Comparison of ENCODE assay signal across 8 cellular contexts in the genomic region with DNA sequence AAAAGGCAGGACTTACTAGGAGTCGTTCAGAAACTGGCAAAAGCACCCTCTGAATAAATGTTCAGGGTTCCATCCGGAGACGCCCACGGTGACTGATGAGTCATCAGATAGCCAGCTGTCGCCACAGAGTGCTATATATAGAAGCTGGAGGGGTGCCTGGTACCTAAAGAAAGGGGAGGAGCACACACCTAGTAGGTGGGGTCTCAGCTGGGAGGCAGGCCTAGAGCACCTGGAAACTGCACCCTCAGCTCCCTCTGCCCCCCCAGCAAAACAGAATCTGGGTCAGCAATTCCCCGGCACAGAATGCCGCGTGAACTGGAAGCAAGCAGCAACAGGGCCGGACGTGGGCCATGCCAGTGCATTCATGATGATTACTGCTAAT.
DNase-seq lines count a peak whose midpoint lies in the region; ATAC-seq and TF ChIP-seq lines count a peak whose summit lies in the region.

No MANE protein-coding gene starts in this region.

- no peak overlapping the region for H3K9ac ChIP-seq in endodermal cell (ENCODE audit: extremely low read depth, low read length, poor library complexity, severe bottlenecking)

- H3K9me3 Mint-ChIP-seq in activated CD4-positive, alpha-beta T cell treated with anti-CD3 and anti-CD28 coated beads, Interleukin-2, amount 10 ng/mL, durations not matched to agents 7 days and 5 days, result no peaks in the 10 kb centered on the region
- peaks cover 10% of the 10 kb centered on the region for H3K9me3 Mint-ChIP-seq in endodermal cell

- peak overlapping the region; percentile 99 for H3K27ac Mint-ChIP-seq in activated CD4-positive, alpha-beta T cell treated with anti-CD3 and anti-CD28 coated beads, Interleukin-2, amount 10 ng/mL, durations not matched to agents 7 days and 5 days
- peak overlapping the region; percentile 61 for H3K27ac Mint-ChIP-seq in endodermal cell

- H3K36me3 Mint-ChIP-seq in activated CD4-positive, alpha-beta T cell treated with anti-CD3 and anti-CD28 coated beads, Interleukin-2, amount 10 ng/mL, durations not matched to agents 7 days and 5 days (ENCODE audit: low read depth), result peaks cover 7% of the 10 kb centered on the region
- no peaks in the 10 kb centered on the region for H3K36me3 Mint-ChIP-seq in endodermal cell (ENCODE audit: low read depth)

- no peak for TF ChIP-seq CTCF in endodermal cell (conservative IDR thresholded peaks at IDR 0.05)

- H3K4me1 Mint-ChIP-seq in activated CD4-positive, alpha-beta T cell treated with anti-CD3 and anti-CD28 coated beads, Interleukin-2, amount 10 ng/mL, durations not matched to agents 7 days and 5 days, result peaks cover 84% of the 10 kb centered on the region
- H3K4me1 Mint-ChIP-seq in endodermal cell, result peaks cover 41% of the 10 kb centered on the region

- H3K9me3 ChIP-seq in endodermal cell (ENCODE audit: control insufficient read depth, low read length), result no peaks in the 10 kb centered on the region

- H3K36me3 ChIP-seq in endodermal cell (ENCODE audit: control insufficient read depth, insufficient read depth, low read length), result no peaks in the 10 kb centered on the region

- H3K27ac ChIP-seq in endodermal cell (ENCODE audit: low read depth, low read length), result no peak overlapping the region

- H3K4me3 ChIP-seq in endodermal cell (ENCODE audit: low read length), result no peak overlapping the region

- CTCF ChIA-PET in activated CD4-positive, alpha-beta T cell treated with anti-CD3 and anti-CD28 coated beads, Interleukin-2, amount 10 ng/mL, durations not matched to agents 7 days and 5 days (lab: Charles Lee), result interaction anchor here (1.0 to 2.3 kb wide), 4 partner anchors 10 to 39 kb away, joined by 3 to 10 read pairs (median 7); no protein-coding TSS in a partner anchor

- H3K4me1 ChIP-seq in endodermal cell (ENCODE audit: control insufficient read depth, insufficient read depth, low read length), result peaks cover 6% of the 10 kb centered on the region

- H3K4me3 Mint-ChIP-seq in activated CD4-positive, alpha-beta T cell treated with anti-CD3 and anti-CD28 coated beads, Interleukin-2, amount 10 ng/mL, durations not matched to agents 7 days and 5 days, result peak overlapping the region; percentile 80
- H3K4me3 Mint-ChIP-seq in endodermal cell, result no peak overlapping the region

- POLR2A ChIA-PET in activated CD4-positive, alpha-beta T cell treated with anti-CD3 and anti-CD28 coated beads, Interleukin-2, amount 10 ng/mL, durations not matched to agents 7 days and 5 days (lab: Charles Lee), result interaction anchor here (0.6 kb wide), 1 partner anchor 28 kb away, joined by 4 read pairs; no protein-coding TSS in a partner anchor

- DNase-seq in NCI-H2081 (lab: John Stamatoyannopoulos, UW) (peak; percentile 59 to 73), endodermal cell (peak; percentile 76), dedifferentiated amniotic fluid mesenchymal stem cell (ENCODE audit: extremely low spot score) (no peak), ecto neural progenitor cell (ENCODE audit: low spot score) (no peak)
- peak; percentile 76 for DNase-seq in activated CD4-positive, alpha-beta T cell treated with anti-CD3 and anti-CD28 coated beads, Interleukin-2, amount 10 ng/mL, durations not matched to agents 7 days and 5 days
- DNase-seq in stimulated activated CD4-positive, alpha-beta T cell treated with anti-CD3 and anti-CD28 coated beads, Interleukin-4, amount 100 ng/mL, for 1 hour, result peak; percentile 77

- 78% methylated on average over 10 of the region's 10 CpGs; no CpG with 5 or more reads in 1 of the 2 experiments for WGBS in endodermal cell (ENCODE audit: insufficient coverage in 1 of 2, insufficient read length in 1 of 2), 2 experiments

- H3K27me3 Mint-ChIP-seq in activated CD4-positive, alpha-beta T cell treated with anti-CD3 and anti-CD28 coated beads, Interleukin-2, amount 10 ng/mL, durations not matched to agents 7 days and 5 days, result no peaks in the 10 kb centered on the region
- peaks cover 4% of the 10 kb centered on the region for H3K27me3 Mint-ChIP-seq in endodermal cell (ENCODE audit: insufficient read depth)

- H3K27me3 ChIP-seq in endodermal cell (ENCODE audit: control insufficient read depth, insufficient read depth, low read length, poor library complexity, severe bottlenecking), result no peaks in the 10 kb centered on the region

- ATAC-seq in GM18519 (IDR thresholded peaks at IDR 0.05; ENCODE audit: low FRiP score, unreplicated experiment) (peak; percentile 32), HG02973 (IDR thresholded peaks at IDR 0.05; ENCODE audit: unreplicated experiment) (peak; percentile 36)

Comparison
In these comparisons a context has a peak if more than half of its experiments do, and no peak if none do; other contexts are left out.
1. DNase-seq: peak in NCI-H2081 (2 of 2), activated CD4-positive, alpha-beta T cell treated with anti-CD3 and anti-CD28 coated beads, Interleukin-2, amount 10 ng/mL, durations not matched to agents 7 days and 5 days (single experiment), endodermal cell (single experiment) and stimulated activated CD4-positive, alpha-beta T cell treated with anti-CD3 and anti-CD28 coated beads, Interleukin-4, amount 100 ng/mL, for 1 hour (single experiment); none in dedifferentiated amniotic fluid mesenchymal stem cell (single experiment) and ecto neural progenitor cell (single experiment).